ENCODE assay signal across 22 cellular contexts in the genomic region with DNA sequence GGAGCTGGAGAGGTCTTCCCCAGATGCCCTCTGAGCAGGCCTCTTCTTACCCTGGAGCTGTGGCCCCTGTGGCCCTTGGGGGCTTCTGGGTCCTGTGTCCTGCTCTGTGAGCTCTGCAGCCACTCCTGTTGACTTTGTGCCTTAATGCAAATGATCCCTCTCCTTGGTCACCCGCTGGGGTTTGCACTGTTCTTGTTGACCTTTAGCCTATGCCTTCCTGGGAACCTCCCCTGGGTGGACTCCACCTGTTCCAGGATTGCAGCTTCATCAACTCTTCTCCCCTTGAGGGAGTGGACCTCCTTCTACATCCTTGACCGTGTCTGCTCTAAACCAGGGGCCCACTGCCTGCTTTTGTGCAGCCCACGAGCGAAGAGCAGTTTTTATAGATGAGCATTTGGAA. TPM values are rescaled to one million over a fixed set of nuclear protein-coding genes. Genes with fewer than 3 reads are reported as not detected.
A peak's percentile ranks its signal among the peaks of the same experiment; 100 is the strongest.
DNase-seq lines count a peak whose midpoint lies in the region; FAIRE-seq and TF ChIP-seq lines count a peak whose summit lies in the region.
"Had no signal": no experiment of that assay in that cellular context is flagged by ENCODE, and none has a peak within 500 bp of the region (broad histone marks: within the 10 kb centered on the region; RNA-seq: fewer than 3 reads in every experiment).

No MANE protein-coding gene starts in this region.

- no peak overlapping the region for H2AFZ ChIP-seq in neural progenitor cell (replicated peaks)

- H3K9me3 Mint-ChIP-seq in endothelial cell (ENCODE audit: unreplicated experiment): no peaks in the 10 kb centered on the region
- H3K9me3 Mint-ChIP-seq in neural progenitor cell: no peaks in the 10 kb centered on the region
- H3K9me3 Mint-ChIP-seq: CD4-positive, alpha-beta T cell had no signal

- H3K9me3 ChIP-seq in neural progenitor cell (ENCODE audit: low read depth) (no peaks in the 10 kb centered on the region), transverse colon (no peaks in the 10 kb centered on the region)
- H3K9me3 ChIP-seq: A549 had no signal

- H3K36me3 ChIP-seq in neural progenitor cell (no peaks in the 10 kb centered on the region), transverse colon (no peaks in the 10 kb centered on the region)

- no peak for FAIRE-seq in H54 (lab: Jason Lieb, UNC)
- FAIRE-seq: A549, GM12878, GM19239, H1, HTR-8/SVneo had no signal

- peak overlapping the region; percentile 25 for H3K4me3 Mint-ChIP-seq in endothelial cell (ENCODE audit: unreplicated experiment)
- peak overlapping the region; percentile 60 for H3K4me3 Mint-ChIP-seq in neural progenitor cell
- H3K4me3 Mint-ChIP-seq: CD4-positive, alpha-beta T cell had no signal

- H3K27ac Mint-ChIP-seq in endothelial cell (ENCODE audit: unreplicated experiment) (no peak overlapping the region), neural progenitor cell (no peak overlapping the region)
- H3K27ac Mint-ChIP-seq: CD4-positive, alpha-beta T cell had no signal

- H3K9ac ChIP-seq in neural progenitor cell: no peak overlapping the region

- TF ChIP-seq EP300 in transverse colon (IDR thresholded peaks at IDR 0.05; ENCODE audit: low read depth): no peak

- no peaks in the 10 kb centered on the region for H3K79me2 ChIP-seq in neural progenitor cell (ENCODE audit: low read depth)

- intact Hi-C loops in transverse colon (cut with DNase I; ENCODE audit: low total_unique reads): no loop called here

- peaks cover 6% of the 10 kb centered on the region for H3K27me3 Mint-ChIP-seq in endothelial cell (ENCODE audit: unreplicated experiment)
- peaks cover 7% of the 10 kb centered on the region for H3K27me3 Mint-ChIP-seq in neural progenitor cell (ENCODE audit: insufficient read depth, low read depth)

- 76 to 77% methylated on average over 4 of the region's 4 CpGs for WGBS in transverse colon (ENCODE audit: low coverage in 1 of 2), 2 donors

- TF ChIP-seq POLR2A in transverse colon (IDR thresholded peaks at IDR 0.05): no peak
- no peak for TF ChIP-seq POLR2A in H54 (IDR thresholded peaks at IDR 0.05; ENCODE audit: low read depth, low read length)

- TF ChIP-seq CTCF in endothelial cell (IDR thresholded peaks at IDR 0.05; ENCODE audit: unreplicated experiment) (no peak), neural progenitor cell (IDR thresholded peaks at IDR 0.05) (no peak), transverse colon (IDR thresholded peaks at IDR 0.05) (no peak)

- H3K27me3 ChIP-seq in neural progenitor cell (no peaks in the 10 kb centered on the region), transverse colon (no peaks in the 10 kb centered on the region)

- H3K36me3 Mint-ChIP-seq in endothelial cell (ENCODE audit: low read depth, unreplicated experiment) (no peaks in the 10 kb centered on the region), neural progenitor cell (no peaks in the 10 kb centered on the region)

- H3K4me1 ChIP-seq in neural progenitor cell (no peaks in the 10 kb centered on the region), transverse colon (peaks cover 0 to 5% (median 0%) of the 10 kb centered on the region in 4 donors)

- DNase-seq in DMS53 (lab: John Stamatoyannopoulos, UW): peak; percentile 20
- no peak for DNase-seq in DMS53 treated with DMSO at 0.1 percent for 48 hours (lab: John Stamatoyannopoulos, UW; ENCODE audit: unreplicated experiment)
- no peak for DNase-seq in endothelial cell (ENCODE audit: low spot score)
- no peak for DNase-seq in neural progenitor cell (ENCODE audit: low spot score)
- peak; percentile 14 for DNase-seq in transverse colon
- no peak for DNase-seq in H54 (ENCODE audit: insufficient read length, low spot score)
- DNase-seq in NCI-H82 (lab: John Stamatoyannopoulos, UW): no peak
- DNase-seq in islet precursor cell: no peak
- DNase-seq: AML-193; CD4-positive, alpha-beta T cell; DMS153; DND-41; EL; HCEC 1CT had no signal

- no peak overlapping the region for H3K27ac ChIP-seq in neural progenitor cell
- no peak overlapping the region for H3K27ac ChIP-seq in transverse colon
- H3K27ac ChIP-seq: 22Rv1, A549, C4-2B, HL-60 had no signal

- H3K4me1 Mint-ChIP-seq in endothelial cell (ENCODE audit: unreplicated experiment): peaks cover 16% of the 10 kb centered on the region
- peaks cover 10% of the 10 kb centered on the region for H3K4me1 Mint-ChIP-seq in neural progenitor cell

- no peaks in the 10 kb centered on the region for H4K20me1 ChIP-seq in neural progenitor cell (ENCODE audit: low read depth)

- no peaks in the 10 kb centered on the region for H3F3A ChIP-seq in neural progenitor cell (ENCODE audit: low read depth)

- in situ Hi-C loops in transverse colon (cut with MboI; ENCODE audit: low pct_ligation_motif_present in 1 of 4, low pct_unique_long_range_greater_than_20kb in 1 of 4, low sequenced_read_pairs in 3 of 4): no loop called here

- H3K4me2 ChIP-seq in neural progenitor cell: no peak overlapping the region
- H3K4me2 ChIP-seq: A549 had no signal

- H3K4me3 ChIP-seq in neural progenitor cell (no peak overlapping the region), transverse colon (no peak overlapping the region)
- H3K4me3 ChIP-seq: A549, GM12878 had no signal

RNA-seq across cellular contexts. Expression of a gene that starts 58.6 kb away (rescaled TPM):
- total RNA-seq in endothelial cell (ENCODE audit: unreplicated experiment) (145 TPM), neural progenitor cell (ENCODE audit: low replicate concordance) (55.2 and 97.6 TPM in 2 replicates), transverse colon (100 to 1,000 TPM in 1 of 4 donors, 10 to 100 TPM in 3; 71.9 to 247 (median 98.4) TPM)

Comparison
In these comparisons a context has a peak if more than half of its experiments do, and no peak if none do; other contexts are left out.
1. DNase-seq: peak in DMS53 (single experiment) and transverse colon (single experiment); none in DMS53 treated with DMSO at 0.1 percent for 48 hours (single experiment), endothelial cell (single experiment), neural progenitor cell (single experiment), H54 (single experiment), NCI-H82 (single experiment) and islet precursor cell (single experiment).